1 cellular context compared by ENCODE assay signal in the genomic region with DNA sequence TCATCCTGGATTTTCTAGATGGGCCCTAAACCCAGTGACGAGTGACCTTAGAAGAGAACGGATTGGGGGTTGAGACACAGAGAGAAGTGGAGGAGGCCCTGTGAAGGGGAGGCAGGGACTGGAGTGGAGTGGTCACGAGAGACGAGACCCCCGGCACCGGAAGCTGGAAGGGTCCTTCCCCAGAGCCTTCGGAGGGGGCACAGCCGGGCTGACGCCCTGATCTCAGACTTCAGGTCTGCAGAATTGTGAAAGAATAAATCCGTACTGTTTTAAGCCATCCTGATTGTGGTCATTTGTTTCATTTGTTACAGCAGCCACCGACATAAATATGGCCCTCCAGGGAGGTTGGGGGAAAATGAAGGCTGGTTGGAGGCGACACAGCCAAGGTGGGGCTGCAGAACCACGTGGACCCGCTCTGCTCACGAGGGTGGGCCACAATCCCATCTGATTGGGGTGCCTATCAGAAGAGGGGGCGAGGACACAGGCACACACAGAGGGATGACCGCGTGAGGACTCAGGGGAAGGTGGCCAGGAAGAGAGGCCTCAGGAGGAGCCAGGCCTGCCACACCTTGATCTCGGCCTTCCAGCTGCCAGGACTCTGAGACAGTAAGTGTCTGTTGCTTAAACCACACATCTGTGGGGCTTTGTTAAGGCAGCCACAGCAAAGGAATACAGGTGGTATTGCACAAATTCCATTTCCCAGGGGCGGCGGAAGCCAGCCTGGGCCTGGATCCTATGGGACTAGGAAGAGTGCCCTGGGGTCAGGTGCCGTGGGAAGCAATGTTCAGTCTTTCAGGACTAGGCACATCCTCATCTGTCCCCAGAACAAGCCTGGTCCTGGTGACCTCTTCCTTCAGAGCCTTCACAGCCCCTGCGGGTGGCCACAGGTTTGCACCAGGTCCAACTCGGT.
TF ChIP-seq lines count a peak whose summit lies in the region.

No MANE protein-coding gene starts in this region.

TF ChIP-seq in SK-N-SH treated with all-trans-retinoic acid at 6 μM for 48 hours, 23 proteins besides CTCF, POLR2A, EP300 and RAD21 (continued from another document):
- TF ChIP-seq CSDC2 (CRISPR knock-in tag; IDR thresholded peaks at IDR 0.05) (no peak), ZC3H10 (CRISPR knock-in tag; IDR thresholded peaks at IDR 0.05) (no peak), RARB (CRISPR knock-in tag; IDR thresholded peaks at IDR 0.05) (no peak), ESRRG (CRISPR knock-in tag; IDR thresholded peaks at IDR 0.05) (no peak)
- TF ChIP-seq, protein P1, sequence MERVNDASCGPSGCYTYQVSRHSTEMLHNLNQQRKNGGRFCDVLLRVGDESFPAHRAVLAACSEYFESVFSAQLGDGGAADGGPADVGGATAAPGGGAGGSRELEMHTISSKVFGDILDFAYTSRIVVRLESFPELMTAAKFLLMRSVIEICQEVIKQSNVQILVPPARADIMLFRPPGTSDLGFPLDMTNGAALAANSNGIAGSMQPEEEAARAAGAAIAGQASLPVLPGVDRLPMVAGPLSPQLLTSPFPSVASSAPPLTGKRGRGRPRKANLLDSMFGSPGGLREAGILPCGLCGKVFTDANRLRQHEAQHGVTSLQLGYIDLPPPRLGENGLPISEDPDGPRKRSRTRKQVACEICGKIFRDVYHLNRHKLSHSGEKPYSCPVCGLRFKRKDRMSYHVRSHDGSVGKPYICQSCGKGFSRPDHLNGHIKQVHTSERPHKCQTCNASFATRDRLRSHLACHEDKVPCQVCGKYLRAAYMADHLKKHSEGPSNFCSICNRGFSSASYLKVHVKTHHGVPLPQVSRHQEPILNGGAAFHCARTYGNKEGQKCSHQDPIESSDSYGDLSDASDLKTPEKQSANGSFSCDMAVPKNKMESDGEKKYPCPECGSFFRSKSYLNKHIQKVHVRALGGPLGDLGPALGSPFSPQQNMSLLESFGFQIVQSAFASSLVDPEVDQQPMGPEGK (CRISPR knock-in tag; IDR thresholded peaks at IDR 0.05; ENCODE audit: borderline replicate concordance) = no peak
- TF ChIP-seq, protein P2, sequence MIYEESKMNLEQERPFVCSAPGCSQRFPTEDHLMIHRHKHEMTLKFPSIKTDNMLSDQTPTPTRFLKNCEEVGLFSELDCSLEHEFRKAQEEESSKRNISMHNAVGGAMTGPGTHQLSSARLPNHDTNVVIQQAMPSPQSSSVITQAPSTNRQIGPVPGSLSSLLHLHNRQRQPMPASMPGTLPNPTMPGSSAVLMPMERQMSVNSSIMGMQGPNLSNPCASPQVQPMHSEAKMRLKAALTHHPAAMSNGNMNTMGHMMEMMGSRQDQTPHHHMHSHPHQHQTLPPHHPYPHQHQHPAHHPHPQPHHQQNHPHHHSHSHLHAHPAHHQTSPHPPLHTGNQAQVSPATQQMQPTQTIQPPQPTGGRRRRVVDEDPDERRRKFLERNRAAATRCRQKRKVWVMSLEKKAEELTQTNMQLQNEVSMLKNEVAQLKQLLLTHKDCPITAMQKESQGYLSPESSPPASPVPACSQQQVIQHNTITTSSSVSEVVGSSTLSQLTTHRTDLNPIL (CRISPR knock-in tag; IDR thresholded peaks at IDR 0.05; ENCODE audit: low read depth) = no peak
